Comparison of ENCODE assay signal across 17 cellular contexts in the genomic region with DNA sequence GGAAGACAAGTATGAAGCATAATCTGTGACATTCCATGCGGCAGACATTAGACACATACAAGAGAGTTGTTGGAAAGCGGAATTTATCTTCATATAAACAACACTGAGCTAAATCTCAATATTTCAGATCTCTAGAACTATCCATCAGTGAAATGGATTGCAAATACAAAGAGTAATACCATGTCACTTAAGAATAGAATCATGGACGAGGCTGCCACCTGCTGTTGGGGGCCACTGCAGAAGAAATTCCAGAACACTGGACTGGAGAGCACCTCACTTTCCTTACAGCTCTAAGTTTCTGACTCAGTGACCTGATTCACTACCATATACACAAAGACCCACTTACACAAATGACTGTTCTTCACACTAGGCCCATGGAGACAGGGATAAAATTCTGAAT. TPM values are rescaled to one million over a fixed set of nuclear protein-coding genes. Genes with fewer than 3 reads are reported as not detected.
DNase-seq lines count a peak whose midpoint lies in the region; ATAC-seq and TF ChIP-seq lines count a peak whose summit lies in the region.
"Not testable (repeated sequence)": the region's sequence is repeated elsewhere in the genome, so short reads cannot be mapped to it uniquely, and the experiment has no call there.
"Had no signal": no experiment of that assay in that cellular context is flagged by ENCODE, and none has a peak within 500 bp of the region (broad histone marks: within the 10 kb centered on the region; RNA-seq: fewer than 3 reads in every experiment).

No MANE protein-coding gene starts in this region.

- not testable (repeated sequence) for H3K4me1 ChIP-seq in DND-41 (ENCODE audit: insufficient read depth, low read length); HCT116 (ENCODE audit: control insufficient read depth in 1 of 2, insufficient read depth in 2 of 2, low read length in 2 of 2)

- not testable (repeated sequence) for ATAC-seq in DND-41 (ENCODE audit: insufficient read depth, low read depth); HCT116

- H3K36me3 Mint-ChIP-seq in endothelial cell (ENCODE audit: low read depth, unreplicated experiment), result not testable (repeated sequence)

- TF ChIP-seq RAD21 in HCT116 (IDR thresholded peaks at IDR 0.05; ENCODE audit: low read depth), result peak; percentile 40

- not testable (repeated sequence) for H3K4me3 Mint-ChIP-seq in endothelial cell (ENCODE audit: unreplicated experiment)

- not testable (repeated sequence) for H3K9me2 ChIP-seq in HCT116 (ENCODE audit: insufficient read depth)

- H3K27me3 ChIP-seq in DND-41 (ENCODE audit: insufficient read depth, low read length, poor library complexity); HCT116 (ENCODE audit: insufficient read depth, low read length); MG63; WERI-Rb-1 (ENCODE audit: insufficient read depth, low read depth, severe bottlenecking): not testable (repeated sequence)

- RAD21 ChIA-PET in HCT116 (lab: Charles Lee; ENCODE audit: low non-redundant PET in 1 of 2, low total read pairs in 2 of 2, uncharacterized antibody in 2 of 2, unreplicated experiment in 2 of 2), result not testable (repeated sequence)

- not testable (repeated sequence) for TF ChIP-seq CTCF in DND-41 (IDR thresholded peaks at IDR 0.05; ENCODE audit: borderline replicate concordance, extremely low read depth, low read length, poor library complexity, severe bottlenecking); WERI-Rb-1 (IDR thresholded peaks at IDR 0.05; ENCODE audit: low read depth, low read length); endothelial cell (IDR thresholded peaks at IDR 0.05; ENCODE audit: unreplicated experiment)
- peak in 1 of 3 experiments; percentile 18; a peak in 1 of 6 replicates for TF ChIP-seq CTCF in HCT116 (IDR thresholded peaks at IDR 0.05 in 2 of 3, conservative IDR thresholded peaks at IDR 0.05 in 1 of 3; ENCODE audit: borderline replicate concordance in 1 of 3, insufficient read depth in 1 of 3, low read depth in 2 of 3, low read length in 2 of 3)

- H3K4me3 ChIP-seq in DND-41 (ENCODE audit: low read depth in 1 of 2, low read length in 2 of 2); HCT116 (replicated peaks in 1 of 2; ENCODE audit: low read depth in 1 of 2, low read length in 2 of 2); MG63; WERI-Rb-1 (ENCODE audit: low read depth, low read length): not testable (repeated sequence)

- not testable (repeated sequence) for H4K20me1 ChIP-seq in DND-41 (ENCODE audit: insufficient read depth, low read length); HCT116 (ENCODE audit: insufficient read depth)

- not testable (repeated sequence) for H3K27ac Mint-ChIP-seq in endothelial cell (ENCODE audit: unreplicated experiment)

- not testable (repeated sequence) for H3K27me3 Mint-ChIP-seq in endothelial cell (ENCODE audit: unreplicated experiment)

- BruUV-seq in HCT116 (replicated peaks; lab: Mats Ljungman, UMichigan), result not testable (repeated sequence)

- TF ChIP-seq POLR2A in HCT116 (IDR thresholded peaks at IDR 0.05; ENCODE audit: borderline replicate concordance, extremely low read depth, insufficient read depth, insufficient read length), result not testable (repeated sequence)

- intact Hi-C loops in HCT116 (cut with micrococcal nuclease), result not testable (repeated sequence)

- not testable (repeated sequence) for H3K4me1 Mint-ChIP-seq in endothelial cell (ENCODE audit: unreplicated experiment)

- not testable (repeated sequence) for H3K9me3 Mint-ChIP-seq in endothelial cell (ENCODE audit: unreplicated experiment)

- not testable (repeated sequence) for H3K4me2 ChIP-seq in DND-41 (ENCODE audit: insufficient read depth, low read length); HCT116 (ENCODE audit: low read length)

- H3K36me3 ChIP-seq in DND-41 (ENCODE audit: insufficient read depth, low read length); HCT116 (ENCODE audit: control insufficient read depth in 1 of 2, insufficient read depth in 2 of 2, low read length in 2 of 2); MG63; WERI-Rb-1: not testable (repeated sequence)

- CTCF ChIA-PET in HCT116 (lab: Charles Lee), result not testable (repeated sequence)

- not testable (repeated sequence) for H3K9ac ChIP-seq in DND-41 (ENCODE audit: low read depth, low read length); HCT116 (ENCODE audit: low read length)

- DNase-seq in DND-41 (peak; percentile 27), MG63 (peak; percentile 9), WERI-Rb-1 (peak; percentile 10), endothelial cell (ENCODE audit: low spot score) (peak; percentile 25)
- DNase-seq in HCT116 (ENCODE audit: low read depth, low spot score), result not testable (repeated sequence)
- peak; percentile 10 for DNase-seq in activated CD4-positive, alpha-beta T cell treated with anti-CD3 and anti-CD28 coated beads for 48 hours
- peak; percentile 17 for DNase-seq in stimulated activated CD4-positive, alpha-beta T cell treated with anti-CD3 and anti-CD28 coated beads, Interleukin-15, amount 100 ng/mL, for 24 hours

- not testable (repeated sequence) for H3K79me2 ChIP-seq in DND-41 (ENCODE audit: insufficient read depth, low read length); HCT116 (ENCODE audit: insufficient read depth, low read length)

- not testable (repeated sequence) for H3K9me3 ChIP-seq in DND-41 (ENCODE audit: insufficient read depth, low read length, severe bottlenecking); HCT116 (ENCODE audit: control insufficient read depth in 1 of 2, insufficient read depth in 1 of 2, low read depth in 1 of 2, low read length in 2 of 2); MG63; WERI-Rb-1 (ENCODE audit: severe bottlenecking)

- not testable (repeated sequence) for H3K27ac ChIP-seq in DND-41 (ENCODE audit: low read length); HCT116 (ENCODE audit: low read depth, low read length); WERI-Rb-1

- POLR2A ChIA-PET in HCT116 (lab: Charles Lee), result not testable (repeated sequence)

- H2AFZ ChIP-seq in DND-41 (ENCODE audit: low read depth, low read length); HCT116 (ENCODE audit: low read depth, low read length, poor library complexity, severe bottlenecking): not testable (repeated sequence)

RNA-seq across cellular contexts. Expression of gene OR4F5, which starts 39.6 kb away (rescaled TPM):
- total RNA-seq in HCT116 (2021; ENCODE audit: unreplicated experiment), result not detected
- polyA plus RNA-seq in HCT116 (2012), result not detected in 2 replicates
- total RNA-seq in MG63 (2014; rRNA removed; shearing (Covaris generic); ENCODE audit: low replicate concordance), result not detected in 2 replicates
- total RNA-seq in endothelial cell (ENCODE audit: unreplicated experiment), result not detected
- total RNA-seq: A172; A673; Caco-2; CD4-positive, CD25-positive, alpha-beta regulatory T cell; CD8-positive, alpha-beta T cell; Daoy; G401; GM23248; H1; H7 had no signal
- polyA plus RNA-seq: CD4-positive, CD25-positive, alpha-beta regulatory T cell; GM23248; H1 had no signal
